ENCODE assay signal across 24 cellular contexts in genomic region chr5:64341340-64341739, GRCh38.
"Had no signal": no experiment of that assay in that cellular context is flagged by ENCODE, and none has a peak within 500 bp of the region (broad histone marks: within the 10 kb centered on the region; RNA-seq: fewer than 3 reads in every experiment).

No MANE protein-coding gene starts in this region.

- DNase-seq: colonic mucosa; cortex of kidney; effector CD8-positive, alpha-beta T cell; erythroblast; esophagus squamous epithelium; foreskin fibroblast; heart left ventricle; hypothalamus; immature natural killer cell; islet precursor cell; left cardiac atrium; left lung; left ventricle myocardium superior; lower lobe of right lung; mesenchymal stem cell; mucosa of descending colon; naive B cell had no signal

- H3K4me1 ChIP-seq: colonic mucosa, gastroesophageal sphincter, left lung, lower lobe of right lung had no signal

- H3K36me3 Mint-ChIP-seq: naive B cell had no signal

- H3K9me3 ChIP-seq: colonic mucosa, esophagus squamous epithelium had no signal

- H3K27me3 ChIP-seq: colonic mucosa, esophagus squamous epithelium, gastroesophageal sphincter, heart left ventricle, hepatocyte, left lung had no signal

- H3K79me2 ChIP-seq: hepatocyte had no signal

- H3K4me1 Mint-ChIP-seq: immature natural killer cell, naive B cell had no signal

- H3K4me3 Mint-ChIP-seq: dendritic cell treated with granulocyte-macrophage colony-stimulating factor and Interleukin-4, amounts not matched to agents 40 ng/mL and 50 ng/mL, for 4 days; immature natural killer cell; mesothelial cell of epicardium; naive B cell had no signal

- H3K27me3 Mint-ChIP-seq: dendritic cell treated with granulocyte-macrophage colony-stimulating factor and Interleukin-4, amounts not matched to agents 40 ng/mL and 50 ng/mL, for 4 days; naive B cell had no signal

- H3K4me3 ChIP-seq: colonic mucosa, esophagus squamous epithelium, gastroesophageal sphincter, heart left ventricle, hepatocyte, left lung, lower lobe of right lung, mucosa of descending colon had no signal

- H2AFZ ChIP-seq: hepatocyte had no signal

- H3K4me2 ChIP-seq: hepatocyte had no signal

- H3K27ac Mint-ChIP-seq: dendritic cell treated with granulocyte-macrophage colony-stimulating factor and Interleukin-4, amounts not matched to agents 40 ng/mL and 50 ng/mL, for 4 days; immature natural killer cell; mesothelial cell of epicardium; naive B cell had no signal

- H3K27ac ChIP-seq: colonic mucosa, esophagus squamous epithelium, gastroesophageal sphincter, heart left ventricle, hepatocyte, left lung, lower lobe of right lung had no signal

- ATAC-seq: esophagus mucosa, gastroesophageal sphincter, heart left ventricle, left cardiac atrium, left lung, left ventricle myocardium superior, lower lobe of right lung, mucosa of descending colon had no signal

- FAIRE-seq: endothelial cell of umbilical vein, frontal cortex had no signal

- H3K36me3 ChIP-seq: colonic mucosa, esophagus squamous epithelium, gastroesophageal sphincter, heart left ventricle, left lung, lower lobe of right lung had no signal
